In the genomic region with DNA sequence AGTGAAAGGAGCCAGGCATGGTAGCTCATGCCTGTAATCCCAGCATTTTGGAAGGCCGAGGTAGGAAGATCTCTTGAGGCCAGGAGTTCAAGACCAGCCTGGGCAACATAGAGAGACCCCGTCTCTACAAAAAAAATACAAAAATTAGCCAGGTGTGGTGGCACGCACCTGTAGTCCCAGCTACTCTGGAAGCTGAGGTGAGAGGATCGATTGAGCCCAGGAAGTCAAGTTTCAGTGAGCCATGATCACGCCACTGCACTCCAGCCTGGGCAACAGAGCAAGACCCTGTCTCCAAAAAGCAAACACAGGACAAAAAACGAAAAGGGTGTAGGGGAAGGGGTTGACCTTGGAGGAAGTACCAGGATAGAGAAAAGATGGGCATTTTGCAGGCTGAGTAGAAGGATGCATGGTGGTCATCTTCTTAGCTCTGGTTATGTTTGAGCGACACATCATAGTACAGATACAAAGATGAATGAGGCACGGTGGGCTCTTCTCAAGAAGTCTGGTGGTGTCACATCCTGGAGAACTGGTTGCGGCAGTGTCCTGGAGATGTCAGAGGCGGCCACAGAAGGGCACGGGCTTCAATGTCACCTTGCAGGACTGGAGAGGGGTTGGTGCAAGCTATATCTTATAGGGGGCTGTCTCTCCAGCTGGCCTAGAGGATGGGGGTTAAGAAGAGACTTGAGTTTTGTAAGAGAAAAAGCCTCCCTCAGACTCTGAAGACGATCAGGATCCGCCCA, we compare ENCODE assay signal across 19 cellular contexts. TPM values are rescaled to one million over a fixed set of nuclear protein-coding genes. Genes with fewer than 3 reads are reported as not detected.
DNase-seq lines count a peak whose midpoint lies in the region; ATAC-seq, FAIRE-seq and TF ChIP-seq lines count a peak whose summit lies in the region.
"Had no signal": no experiment of that assay in that cellular context is flagged by ENCODE, and none has a peak within 500 bp of the region (broad histone marks: within the 10 kb centered on the region; RNA-seq: fewer than 3 reads in every experiment).

No MANE protein-coding gene starts in this region.

- TF ChIP-seq EP300 in A549 (IDR thresholded peaks at IDR 0.05) (no peak), sigmoid colon (IDR thresholded peaks at IDR 0.05) (no peak)

- H4K20me1 ChIP-seq in PC-9 (ENCODE audit: insufficient read depth), result no peaks in the 10 kb centered on the region
- H4K20me1 ChIP-seq: BLaER1 had no signal

- no peak overlapping the region for H3K4me3 ChIP-seq in A549
- H3K4me3 ChIP-seq in PC-9, result no peak overlapping the region
- H3K4me3 ChIP-seq in duodenal mucosa (ENCODE audit: low read depth in 1 of 2, low read length in 2 of 2), result peak overlapping the region in 1 of 2 donors; percentile 15
- no peak overlapping the region for H3K4me3 ChIP-seq in sigmoid colon
- H3K4me3 ChIP-seq: BLaER1, GM12878, SJCRH30 had no signal

- H3K79me2 ChIP-seq in PC-9 (ENCODE audit: low read depth), result no peaks in the 10 kb centered on the region

- peak overlapping the region in 1 of 2 donors; percentile 18 for H3K9ac ChIP-seq in duodenal mucosa (ENCODE audit: low read depth in 1 of 2, low read length in 2 of 2)
- H3K9ac ChIP-seq: BLaER1 had no signal

- intact Hi-C loops in PC-9 (cut with micrococcal nuclease; ENCODE audit: unreplicated experiment) (loop anchor here (5.0 kb wide), 1 partner anchor 263 kb away; the partner anchor contains the start of gene PGRMC1), sigmoid colon (cut with DNase I) (no loop called here)

- H3K36me3 ChIP-seq in PC-9 (ENCODE audit: low read depth) (no peaks in the 10 kb centered on the region), duodenal mucosa (ENCODE audit: control insufficient read depth in 1 of 2, insufficient read depth in 2 of 2, low read length in 2 of 2) (no peaks in the 10 kb centered on the region), sigmoid colon (no peaks in the 10 kb centered on the region)
- H3K36me3 ChIP-seq: BLaER1, SJCRH30 had no signal

- H3K27ac ChIP-seq in A549, result peak overlapping the region; percentile 90 to 100
- H3K27ac ChIP-seq in PC-9, result peak overlapping the region; percentile 95
- peak overlapping the region; percentile 62 for H3K27ac ChIP-seq in duodenal mucosa (ENCODE audit: low read depth, low read length)
- no peak overlapping the region for H3K27ac ChIP-seq in sigmoid colon
- H3K27ac ChIP-seq: 22Rv1, BLaER1, SJCRH30 had no signal

- ATAC-seq in A549 (no peak), HG02588 (IDR thresholded peaks at IDR 0.05; ENCODE audit: unreplicated experiment) (no peak), GM19324 (IDR thresholded peaks at IDR 0.05; ENCODE audit: low FRiP score, unreplicated experiment) (no peak)

- FAIRE-seq in A549 (lab: Jason Lieb, UNC), result no peak
- FAIRE-seq: G401.6, GM12878 had no signal

- TF ChIP-seq RAD21 in A549 (conservative IDR thresholded peaks at IDR 0.05 in 1 of 2, IDR thresholded peaks at IDR 0.05 in 1 of 2), result no peak

- H3K27me3 ChIP-seq in PC-9 (ENCODE audit: insufficient read depth, low read depth) (no peaks in the 10 kb centered on the region), duodenal mucosa (ENCODE audit: control insufficient read depth in 1 of 2, insufficient read depth in 2 of 2, low read length in 2 of 2) (no peaks in the 10 kb centered on the region), sigmoid colon (no peaks in the 10 kb centered on the region)
- H3K27me3 ChIP-seq: BLaER1 had no signal

- peaks cover 51% of the 10 kb centered on the region for H3F3A ChIP-seq in PC-9 (ENCODE audit: insufficient read depth, low read depth)

- WGBS in A549 (ENCODE audit: missing lambda C conversion rate), result 92% methylated on average over 13 of the region's 13 CpGs
- WGBS in sigmoid colon, 2 donors, result 82 to 88% methylated on average over 13 of the region's 13 CpGs

- CTCF ChIA-PET in A549 (lab: Yijun Ruan, JAX), result interaction anchor here (26.9 to 31.5 kb wide), 2 partner anchors 8 to 12 kb away, joined by 814 read pairs; no protein-coding TSS in a partner anchor
- CTCF ChIA-PET in PC-9 (lab: Charles Lee), result interaction anchor here (1.0 kb wide), 1 partner anchor 105 kb away, joined by 3 read pairs; no protein-coding TSS in a partner anchor

- TF ChIP-seq CTCF in A549 (IDR thresholded peaks at IDR 0.05) (no peak), PC-9 (conservative IDR thresholded peaks at IDR 0.05) (no peak), sigmoid colon (IDR thresholded peaks at IDR 0.05) (no peak)

- H3K9me2 ChIP-seq in PC-9 (ENCODE audit: insufficient read depth), result no peaks in the 10 kb centered on the region

- no TSS peak for BruUV-seq in PC-9 (replicated peaks; lab: Mats Ljungman, UMichigan)

- H2AFZ ChIP-seq in PC-9, result no peak overlapping the region

- H3K4me2 ChIP-seq in A549, result 0 out of 3 replicates have a peak overlapping the region, but pooled peaks have one; percentile 13
- H3K4me2 ChIP-seq in PC-9, result peak overlapping the region; percentile 86; the same call in 1 of the 2 replicates
- H3K4me2 ChIP-seq: BLaER1 had no signal

- DNase-seq in A549 (ENCODE audit: low read depth in 1 of 2, low spot score in 1 of 2) (no peak), PC-9 (no peak), sigmoid colon (peak; percentile 9), NCI-H187 treated with DMSO at 0.1 percent for 48 hours (lab: John Stamatoyannopoulos, UW) (no peak)
- no peak for DNase-seq in activated CD4-positive, CD25-positive, alpha-beta regulatory T cell treated with anti-CD3 and anti-CD28 coated beads, Interleukin-2, amount 50 U/mL, for 72 hours
- DNase-seq: DND-41, GOT3, HFFc6, NCI-H1105 treated with DMSO at 0.1 percent for 48 hours, NCI-H187, NCI-H526 treated with DMSO at 0.1 percent for 48 hours had no signal

- no peak for TF ChIP-seq POLR2A in A549 (IDR thresholded peaks at IDR 0.05; ENCODE audit: low read length)
- no peak for TF ChIP-seq POLR2A in sigmoid colon (IDR thresholded peaks at IDR 0.05)

- H3K9me3 ChIP-seq in A549 (no peaks in the 10 kb centered on the region), PC-9 (ENCODE audit: insufficient read depth, low read depth) (no peaks in the 10 kb centered on the region), duodenal mucosa (ENCODE audit: control insufficient read depth in 1 of 2, low read length in 2 of 2) (no peaks in the 10 kb centered on the region), sigmoid colon (no peaks in the 10 kb centered on the region)
- H3K9me3 ChIP-seq: BLaER1, SJCRH30 had no signal

- H3K4me1 ChIP-seq in A549, result peaks cover 58% of the 10 kb centered on the region
- peaks cover 49% of the 10 kb centered on the region for H3K4me1 ChIP-seq in PC-9 (replicated peaks; ENCODE audit: insufficient read depth)
- H3K4me1 ChIP-seq in duodenal mucosa (ENCODE audit: control insufficient read depth in 1 of 2, insufficient read depth in 2 of 2, low read length in 2 of 2), result peaks cover 24 to 36% of the 10 kb centered on the region in 2 donors
- peaks cover 0 to 9% (median 4%) of the 10 kb centered on the region in 4 donors for H3K4me1 ChIP-seq in sigmoid colon

- POLR2A ChIA-PET in A549 (lab: Yijun Ruan, JAX) (interaction anchor here (1.0 kb wide), 1 partner anchor 32 kb away, joined by 3 read pairs; the partner anchor contains the start of gene SLC25A5), PC-9 (lab: Charles Lee; ENCODE audit: unreplicated experiment) (interaction anchor here (0.6 to 1.0 kb wide), 3 partner anchors 13 to 370 kb away, joined by 3 to 16 read pairs (median 12); no protein-coding TSS in a partner anchor)

TF ChIP-seq in A549, 52 proteins besides CTCF, POLR2A, EP300 and RAD21:
- TF ChIP-seq KDM1A (IDR thresholded peaks at IDR 0.05; ENCODE audit: low read depth) (no peak), RFX5 (IDR thresholded peaks at IDR 0.05) (no peak), FOSL2 (IDR thresholded peaks at IDR 0.05) (no peak), FOSL2 (CRISPR knock-in tag; IDR thresholded peaks at IDR 0.05) (no peak), GATA3 (IDR thresholded peaks at IDR 0.05; ENCODE audit: borderline replicate concordance) (no peak), NPAS2 (CRISPR knock-in tag; IDR thresholded peaks at IDR 0.05; ENCODE audit: borderline replicate concordance) (no peak), POLR2AphosphoS2 (conservative IDR thresholded peaks at IDR 0.05; ENCODE audit: low read length) (no peak), NFE2L2 (conservative IDR thresholded peaks at IDR 0.05; ENCODE audit: low read length) (no peak), NR3C1 (IDR thresholded peaks at IDR 0.05) (no peak), CHD2 (IDR thresholded peaks at IDR 0.05; ENCODE audit: low read length, partially characterized antibody) (no peak), PHF8 (IDR thresholded peaks at IDR 0.05; ENCODE audit: borderline replicate concordance, low read depth) (no peak), CBX2 (IDR thresholded peaks at IDR 0.05; ENCODE audit: borderline replicate concordance, low read depth) (no peak)
- TF ChIP-seq, protein P1, sequence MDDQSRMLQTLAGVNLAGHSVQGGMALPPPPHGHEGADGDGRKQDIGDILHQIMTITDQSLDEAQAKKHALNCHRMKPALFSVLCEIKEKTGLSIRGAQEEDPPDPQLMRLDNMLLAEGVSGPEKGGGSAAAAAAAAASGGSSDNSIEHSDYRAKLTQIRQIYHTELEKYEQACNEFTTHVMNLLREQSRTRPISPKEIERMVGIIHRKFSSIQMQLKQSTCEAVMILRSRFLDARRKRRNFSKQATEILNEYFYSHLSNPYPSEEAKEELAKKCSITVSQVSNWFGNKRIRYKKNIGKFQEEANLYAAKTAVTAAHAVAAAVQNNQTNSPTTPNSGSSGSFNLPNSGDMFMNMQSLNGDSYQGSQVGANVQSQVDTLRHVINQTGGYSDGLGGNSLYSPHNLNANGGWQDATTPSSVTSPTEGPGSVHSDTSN (IDR thresholded peaks at IDR 0.05), result no peak
- TF ChIP-seq, protein P2, sequence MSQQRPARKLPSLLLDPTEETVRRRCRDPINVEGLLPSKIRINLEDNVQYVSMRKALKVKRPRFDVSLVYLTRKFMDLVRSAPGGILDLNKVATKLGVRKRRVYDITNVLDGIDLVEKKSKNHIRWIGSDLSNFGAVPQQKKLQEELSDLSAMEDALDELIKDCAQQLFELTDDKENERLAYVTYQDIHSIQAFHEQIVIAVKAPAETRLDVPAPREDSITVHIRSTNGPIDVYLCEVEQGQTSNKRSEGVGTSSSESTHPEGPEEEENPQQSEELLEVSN (IDR thresholded peaks at IDR 0.05; ENCODE audit: borderline replicate concordance, low read depth), result no peak
- TF ChIP-seq, protein P3, sequence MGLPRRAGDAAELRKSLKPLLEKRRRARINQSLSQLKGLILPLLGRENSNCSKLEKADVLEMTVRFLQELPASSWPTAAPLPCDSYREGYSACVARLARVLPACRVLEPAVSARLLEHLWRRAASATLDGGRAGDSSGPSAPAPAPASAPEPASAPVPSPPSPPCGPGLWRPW (IDR thresholded peaks at IDR 0.05), result no peak

RNA-seq across cellular contexts. Expression of gene SLC25A5, which starts 32.0 kb away (rescaled TPM):
- polyA plus RNA-seq in A549 (2011; rRNA removed), result 739 and 750 TPM in 2 replicates
- polyA plus RNA-seq in A549 (2012; cell fraction: cytosol; rRNA removed), result 992 and 1,002 TPM in 2 replicates
- polyA plus RNA-seq in A549 (2012; cell fraction: nucleus; rRNA removed), result 1,027 and 1,105 TPM in 2 replicates
- polyA plus RNA-seq in A549 (2017; fragmentation: RNase III; extraction: RNeasy Plus Mini Kit Qiagen cat#74134 plus additional on column Dnase treatment), result 604 to 638 TPM (median 625 TPM) in 3 replicates
- 805 and 878 TPM in 2 replicates for polyA minus RNA-seq in A549 (2011; rRNA and poly(A)+ RNA removed)
- total RNA-seq in PC-9 (2021), result 714 and 807 TPM in 2 replicates
- total RNA-seq in sigmoid colon, result 100 to 1,000 TPM; 269 to 356 (median 336) TPM
- 1,000 to 10,000 TPM in 2 of 3 donors, 100 to 1,000 TPM in 1; 934 to 2,420 (median 1,374) TPM for polyA plus RNA-seq in sigmoid colon

Comparison
In these comparisons a context has a peak if more than half of its experiments do, and no peak if none do; other contexts are left out.
1. H3K27ac ChIP-seq: peak in A549 (2 of 2), PC-9 (single experiment) and duodenal mucosa (single experiment); none in sigmoid colon (0 of 4).